8 cellular contexts compared by ENCODE assay signal in genomic region chr15:75023194-75024101, GRCh38. TPM values are rescaled to one million over a fixed set of nuclear protein-coding genes. Genes with fewer than 3 reads are reported as not detected.
DNase-seq lines count a peak whose midpoint lies in the region; ATAC-seq lines count a peak whose summit lies in the region.

TSS of gene PPCDC (plus strand) at chr15:75023590. CDS start at chr15:75028319, 4,729 bp downstream.

- no peaks in the 10 kb centered on the region for H3K36me3 Mint-ChIP-seq in natural killer cell treated with Interleukin-12 subunit alpha and Interleukin-12 subunit beta and Interleukin-15 and Interleukin-18, amount 100 ng/mL, for 72 hours

- H3K27me3 Mint-ChIP-seq in natural killer cell treated with Interleukin-12 subunit alpha and Interleukin-12 subunit beta and Interleukin-15 and Interleukin-18, amount 100 ng/mL, for 72 hours = no peaks in the 10 kb centered on the region

- peak within 1 kb of the TSS; percentile 88 to 93 for H3K27ac Mint-ChIP-seq in natural killer cell treated with Interleukin-12 subunit alpha and Interleukin-12 subunit beta and Interleukin-15 and Interleukin-18, amount 100 ng/mL, for 72 hours

- peak; percentile 96 for DNase-seq in EL
- DNase-seq in H7 = peak; percentile 98
- peak; percentile 93 for DNase-seq in M059J (ENCODE audit: low read depth)
- DNase-seq in SHP77 (lab: John Stamatoyannopoulos, UW) = peak; percentile 92 to 94
- DNase-seq in activated effector memory CD4-positive, alpha-beta T cell treated with Interleukin-2 at 50 U/mL for 16 hours = peak; percentile 89
- peak; percentile 93 for DNase-seq in fibroblast of peridontal ligament (ENCODE audit: extremely low read depth)
- peak; percentile 97 for DNase-seq in natural killer cell treated with Interleukin-12 subunit alpha and Interleukin-12 subunit beta and Interleukin-15 and Interleukin-18, amount 100 ng/mL, for 72 hours (ENCODE audit: low spot score)
- DNase-seq in stimulated activated naive CD8-positive, alpha-beta T cell treated with anti-CD3 and anti-CD28 coated beads, Interleukin-15, Interleukin-2, amounts not matched to agents 100 U/mL and 50 U/mL, for 24 hours = peak; percentile 95

- H3K27me3 ChIP-seq in H7 (ENCODE audit: control insufficient read depth, insufficient read depth, low read length) = no peaks in the 10 kb centered on the region

- H3K4me1 Mint-ChIP-seq in natural killer cell treated with Interleukin-12 subunit alpha and Interleukin-12 subunit beta and Interleukin-15 and Interleukin-18, amount 100 ng/mL, for 72 hours (ENCODE audit: low read depth in 2 of 2) = peaks cover 0 to 13% of the 10 kb centered on the region in 2 donors

- peaks cover 1% of the 10 kb centered on the region for H3K36me3 ChIP-seq in H7 (replicated peaks; ENCODE audit: control insufficient read depth, insufficient read depth, low read length)

- no peaks in the 10 kb centered on the region for H3K9me3 Mint-ChIP-seq in natural killer cell treated with Interleukin-12 subunit alpha and Interleukin-12 subunit beta and Interleukin-15 and Interleukin-18, amount 100 ng/mL, for 72 hours

- peak within 1 kb of the TSS; percentile 98 for H3K4me3 ChIP-seq in H7 (ENCODE audit: insufficient read depth, low read depth, low read length)

- ATAC-seq in natural killer cell treated with Interleukin-12 subunit alpha and Interleukin-12 subunit beta and Interleukin-15 and Interleukin-18, amount 100 ng/mL, for 72 hours = peak; percentile 99
- peak; percentile 99 for ATAC-seq in stimulated activated naive CD8-positive, alpha-beta T cell treated with anti-CD3 and anti-CD28 coated beads, Interleukin-15, Interleukin-2, amounts not matched to agents 100 U/mL and 50 U/mL, for 24 hours

- peak within 1 kb of the TSS; percentile 92 for H3K4me3 Mint-ChIP-seq in natural killer cell treated with Interleukin-12 subunit alpha and Interleukin-12 subunit beta and Interleukin-15 and Interleukin-18, amount 100 ng/mL, for 72 hours

RNA-seq across cellular contexts. Expression of gene PPCDC, which starts in this region (rescaled TPM):
- 34.4 and 35.2 TPM in 2 replicates for total RNA-seq in H7 (2014; rRNA removed; shearing (Covaris generic))
- 15.9 and 25.6 TPM in 2 replicates for total RNA-seq in M059J (2014; rRNA removed; shearing (Covaris generic))
- 10 to 100 TPM; 27.0 to 42.0 TPM for total RNA-seq in natural killer cell treated with Interleukin-12 subunit alpha and Interleukin-12 subunit beta and Interleukin-15 and Interleukin-18, amount 100 ng/mL, for 72 hours

Comparison
In these comparisons a context has a peak if more than half of its experiments do, and no peak if none do; other contexts are left out.
1. Peak in every context shown above with its lines: DNase-seq, ATAC-seq and H3K4me3 ChIP-seq.